In the genomic region with DNA sequence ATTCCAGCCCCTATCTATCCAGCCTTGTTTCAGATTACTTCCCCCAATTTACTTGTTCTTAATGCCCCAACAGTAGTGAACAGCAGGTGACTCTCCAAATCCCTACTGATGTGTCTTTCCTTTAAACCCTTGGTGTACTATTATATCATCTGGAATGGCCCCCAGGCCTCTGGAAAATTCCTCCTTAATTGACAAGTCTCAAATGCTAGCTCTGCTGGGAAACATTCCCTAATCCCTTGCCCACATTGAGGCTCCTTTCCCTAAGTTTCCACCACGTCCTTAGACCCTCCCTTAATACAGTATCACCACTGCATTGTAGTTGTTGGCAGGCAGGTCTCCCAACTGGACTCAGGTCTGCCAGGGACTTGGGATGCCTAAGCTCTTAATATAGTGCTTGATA, we compare ENCODE assay signal across 1 cellular context.
TF ChIP-seq lines count a peak whose summit lies in the region.

No MANE protein-coding gene starts in this region.

TF ChIP-seq in SK-N-SH treated with all-trans-retinoic acid at 6 μM for 48 hours, 23 proteins besides CTCF, POLR2A, EP300 and RAD21 (continued from another document):
- TF ChIP-seq, protein P1, sequence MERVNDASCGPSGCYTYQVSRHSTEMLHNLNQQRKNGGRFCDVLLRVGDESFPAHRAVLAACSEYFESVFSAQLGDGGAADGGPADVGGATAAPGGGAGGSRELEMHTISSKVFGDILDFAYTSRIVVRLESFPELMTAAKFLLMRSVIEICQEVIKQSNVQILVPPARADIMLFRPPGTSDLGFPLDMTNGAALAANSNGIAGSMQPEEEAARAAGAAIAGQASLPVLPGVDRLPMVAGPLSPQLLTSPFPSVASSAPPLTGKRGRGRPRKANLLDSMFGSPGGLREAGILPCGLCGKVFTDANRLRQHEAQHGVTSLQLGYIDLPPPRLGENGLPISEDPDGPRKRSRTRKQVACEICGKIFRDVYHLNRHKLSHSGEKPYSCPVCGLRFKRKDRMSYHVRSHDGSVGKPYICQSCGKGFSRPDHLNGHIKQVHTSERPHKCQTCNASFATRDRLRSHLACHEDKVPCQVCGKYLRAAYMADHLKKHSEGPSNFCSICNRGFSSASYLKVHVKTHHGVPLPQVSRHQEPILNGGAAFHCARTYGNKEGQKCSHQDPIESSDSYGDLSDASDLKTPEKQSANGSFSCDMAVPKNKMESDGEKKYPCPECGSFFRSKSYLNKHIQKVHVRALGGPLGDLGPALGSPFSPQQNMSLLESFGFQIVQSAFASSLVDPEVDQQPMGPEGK (CRISPR knock-in tag; IDR thresholded peaks at IDR 0.05; ENCODE audit: borderline replicate concordance), result no peak
- TF ChIP-seq RARB (CRISPR knock-in tag; IDR thresholded peaks at IDR 0.05), result no peak
- TF ChIP-seq SNAI2 (CRISPR knock-in tag; IDR thresholded peaks at IDR 0.05), result no peak
- TF ChIP-seq, protein P2, sequence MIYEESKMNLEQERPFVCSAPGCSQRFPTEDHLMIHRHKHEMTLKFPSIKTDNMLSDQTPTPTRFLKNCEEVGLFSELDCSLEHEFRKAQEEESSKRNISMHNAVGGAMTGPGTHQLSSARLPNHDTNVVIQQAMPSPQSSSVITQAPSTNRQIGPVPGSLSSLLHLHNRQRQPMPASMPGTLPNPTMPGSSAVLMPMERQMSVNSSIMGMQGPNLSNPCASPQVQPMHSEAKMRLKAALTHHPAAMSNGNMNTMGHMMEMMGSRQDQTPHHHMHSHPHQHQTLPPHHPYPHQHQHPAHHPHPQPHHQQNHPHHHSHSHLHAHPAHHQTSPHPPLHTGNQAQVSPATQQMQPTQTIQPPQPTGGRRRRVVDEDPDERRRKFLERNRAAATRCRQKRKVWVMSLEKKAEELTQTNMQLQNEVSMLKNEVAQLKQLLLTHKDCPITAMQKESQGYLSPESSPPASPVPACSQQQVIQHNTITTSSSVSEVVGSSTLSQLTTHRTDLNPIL (CRISPR knock-in tag; IDR thresholded peaks at IDR 0.05; ENCODE audit: low read depth), result no peak
- TF ChIP-seq ZC3H10 (CRISPR knock-in tag; IDR thresholded peaks at IDR 0.05), result no peak
- no peak for TF ChIP-seq POU6F1 (CRISPR knock-in tag; IDR thresholded peaks at IDR 0.05; ENCODE audit: borderline replicate concordance, low read depth)
- TF ChIP-seq ZFP30 (CRISPR knock-in tag; IDR thresholded peaks at IDR 0.05), result no peak
TF ChIP-seq in SK-N-SH treated with all-trans-retinoic acid at 6 μM for 48 hours: peak in this region for 0.
